In the genomic region with DNA sequence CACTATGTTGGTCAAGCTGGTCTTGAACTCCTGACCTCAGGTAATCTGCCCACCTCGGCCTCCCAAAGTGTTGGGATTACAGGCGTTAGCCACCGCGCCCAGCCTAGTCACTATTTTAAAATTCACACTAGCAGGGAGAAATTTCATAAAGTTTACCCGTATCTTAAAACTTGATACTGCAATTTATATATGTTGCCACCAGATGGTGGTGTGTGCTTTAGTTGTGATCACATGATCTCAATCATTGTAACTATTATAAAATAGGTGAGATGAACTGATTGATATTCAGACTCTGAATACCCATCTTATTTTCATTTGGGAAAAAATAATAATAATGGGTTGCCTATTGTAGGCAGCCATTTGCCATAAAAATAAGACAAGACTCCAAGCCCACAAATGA, we compare ENCODE assay signal across 2 cellular contexts.
A peak's percentile ranks its signal among the peaks of the same experiment; 100 is the strongest.
TF ChIP-seq lines count a peak whose summit lies in the region.

No MANE protein-coding gene starts in this region.

TF ChIP-seq in K562, 482 proteins besides CTCF, POLR2A, EP300 and RAD21 (continued from another document):
- TF ChIP-seq, protein P1, sequence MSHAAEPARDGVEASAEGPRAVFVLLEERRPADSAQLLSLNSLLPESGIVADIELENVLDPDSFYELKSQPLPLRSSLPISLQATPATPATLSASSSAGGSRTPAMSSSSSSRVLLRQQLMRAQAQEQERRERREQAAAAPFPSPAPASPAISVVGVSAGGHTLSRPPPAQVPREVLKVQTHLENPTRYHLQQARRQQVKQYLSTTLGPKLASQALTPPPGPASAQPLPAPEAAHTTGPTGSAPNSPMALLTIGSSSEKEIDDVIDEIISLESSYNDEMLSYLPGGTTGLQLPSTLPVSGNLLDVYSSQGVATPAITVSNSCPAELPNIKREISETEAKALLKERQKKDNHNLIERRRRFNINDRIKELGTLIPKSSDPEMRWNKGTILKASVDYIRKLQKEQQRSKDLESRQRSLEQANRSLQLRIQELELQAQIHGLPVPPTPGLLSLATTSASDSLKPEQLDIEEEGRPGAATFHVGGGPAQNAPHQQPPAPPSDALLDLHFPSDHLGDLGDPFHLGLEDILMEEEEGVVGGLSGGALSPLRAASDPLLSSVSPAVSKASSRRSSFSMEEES (CRISPR knock-in tag; IDR thresholded peaks at IDR 0.05) = peak; percentile 64
- TF ChIP-seq KDM2B (CRISPR knock-in tag; IDR thresholded peaks at IDR 0.05) = no peak
TF ChIP-seq in K562: peak in this region for 1.

TF ChIP-seq in neural cell, 6 proteins besides CTCF, POLR2A, EP300 and RAD21:
- TF ChIP-seq, protein P2, sequence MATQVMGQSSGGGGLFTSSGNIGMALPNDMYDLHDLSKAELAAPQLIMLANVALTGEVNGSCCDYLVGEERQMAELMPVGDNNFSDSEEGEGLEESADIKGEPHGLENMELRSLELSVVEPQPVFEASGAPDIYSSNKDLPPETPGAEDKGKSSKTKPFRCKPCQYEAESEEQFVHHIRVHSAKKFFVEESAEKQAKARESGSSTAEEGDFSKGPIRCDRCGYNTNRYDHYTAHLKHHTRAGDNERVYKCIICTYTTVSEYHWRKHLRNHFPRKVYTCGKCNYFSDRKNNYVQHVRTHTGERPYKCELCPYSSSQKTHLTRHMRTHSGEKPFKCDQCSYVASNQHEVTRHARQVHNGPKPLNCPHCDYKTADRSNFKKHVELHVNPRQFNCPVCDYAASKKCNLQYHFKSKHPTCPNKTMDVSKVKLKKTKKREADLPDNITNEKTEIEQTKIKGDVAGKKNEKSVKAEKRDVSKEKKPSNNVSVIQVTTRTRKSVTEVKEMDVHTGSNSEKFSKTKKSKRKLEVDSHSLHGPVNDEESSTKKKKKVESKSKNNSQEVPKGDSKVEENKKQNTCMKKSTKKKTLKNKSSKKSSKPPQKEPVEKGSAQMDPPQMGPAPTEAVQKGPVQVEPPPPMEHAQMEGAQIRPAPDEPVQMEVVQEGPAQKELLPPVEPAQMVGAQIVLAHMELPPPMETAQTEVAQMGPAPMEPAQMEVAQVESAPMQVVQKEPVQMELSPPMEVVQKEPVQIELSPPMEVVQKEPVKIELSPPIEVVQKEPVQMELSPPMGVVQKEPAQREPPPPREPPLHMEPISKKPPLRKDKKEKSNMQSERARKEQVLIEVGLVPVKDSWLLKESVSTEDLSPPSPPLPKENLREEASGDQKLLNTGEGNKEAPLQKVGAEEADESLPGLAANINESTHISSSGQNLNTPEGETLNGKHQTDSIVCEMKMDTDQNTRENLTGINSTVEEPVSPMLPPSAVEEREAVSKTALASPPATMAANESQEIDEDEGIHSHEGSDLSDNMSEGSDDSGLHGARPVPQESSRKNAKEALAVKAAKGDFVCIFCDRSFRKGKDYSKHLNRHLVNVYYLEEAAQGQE (IDR thresholded peaks at IDR 0.05; ENCODE audit: borderline replicate concordance) = no peak
- no peak for TF ChIP-seq SMC3 (conservative IDR thresholded peaks at IDR 0.05; ENCODE audit: poor library complexity)
- TF ChIP-seq EZH2 (IDR thresholded peaks at IDR 0.05; ENCODE audit: borderline replicate concordance, insufficient read depth, low read length, poor library complexity, severe bottlenecking) = no peak
- TF ChIP-seq POLR2AphosphoS5 (IDR thresholded peaks at IDR 0.05) = no peak
- no peak for TF ChIP-seq TAF1 (IDR thresholded peaks at IDR 0.05; ENCODE audit: low read depth)
- no peak for TF ChIP-seq MXI1 (conservative IDR thresholded peaks at IDR 0.05; ENCODE audit: poor library complexity, severe bottlenecking)
